ENCODE assay signal across 11 cellular contexts in genomic region chr11:15046673-15047072, GRCh38. TPM values are rescaled to one million over a fixed set of nuclear protein-coding genes. Genes with fewer than 3 reads are reported as not detected.
"Had no signal": no experiment of that assay in that cellular context is flagged by ENCODE, and none has a peak within 500 bp of the region (broad histone marks: within the 10 kb centered on the region; RNA-seq: fewer than 3 reads in every experiment).

No MANE protein-coding gene starts in this region.

RNA-seq across cellular contexts. Expression of gene CALCB, which starts 26.7 kb away (rescaled TPM):
- total RNA-seq: left cardiac atrium, left ventricle myocardium inferior, left ventricle myocardium superior, lower leg skin, lower lobe of right lung, lung microvascular endothelial cell, mesothelial cell of epicardium, mucosa of gallbladder, myocyte had no signal
- polyA plus RNA-seq: keratinocyte, mammary epithelial cell had no signal
